ENCODE assay signal across 22 cellular contexts in genomic region chr2:128681351-128681906, GRCh38.
A peak's percentile ranks its signal among the peaks of the same experiment; 100 is the strongest.
DNase-seq lines count a peak whose midpoint lies in the region; ATAC-seq, FAIRE-seq and TF ChIP-seq lines count a peak whose summit lies in the region.
"Had no signal": no experiment of that assay in that cellular context is flagged by ENCODE, and none has a peak within 500 bp of the region (broad histone marks: within the 10 kb centered on the region; RNA-seq: fewer than 3 reads in every experiment).

No MANE protein-coding gene starts in this region.

- in situ Hi-C loops in K562 (cut with MboI) = no loop called here

- H3K4me2 ChIP-seq in DOHH2 (ENCODE audit: low read length) (no peak overlapping the region), K562 (ENCODE audit: insufficient read depth, low read length) (no peak overlapping the region)

- DNase-seq in GM12865 (ENCODE audit: low read depth) (no peak), K562 (ENCODE audit: extremely low read depth in 1 of 4, low spot score in 3 of 4) (no peak), lung (ENCODE audit: low spot score) (peak; percentile 24), retina (no peak)
- no peak for DNase-seq in stimulated activated naive CD8-positive, alpha-beta T cell treated with anti-CD3 and anti-CD28 coated beads, Interleukin-15, Interleukin-2, amounts not matched to agents 100 U/mL and 50 U/mL, for 24 hours
- DNase-seq: activated T-cell treated with anti-CD3 and anti-CD28 coated beads, Interleukin-2, amount 50 U/mL, for 48 hours; effector memory CD4-positive, alpha-beta T cell; esophagus squamous epithelium; left lung; MG63; NCI-H146; NCI-H2227 treated with DMSO at 0.1 percent for 48 hours; nephron progenitor cell; NK-92 treated with Interleukin-12 subunit alpha and Interleukin-12 subunit beta, amount 100 ng/mL, for 24 hours; stimulated activated CD4-positive, alpha-beta T cell treated with anti-CD3 and anti-CD28 coated beads, Interleukin-4, amount 100 ng/mL, for 24 hours; T-helper 2 cell; upper lobe of left lung had no signal

- POLR2A ChIA-PET in K562 (lab: Yijun Ruan, JAX) = interaction anchor here (0.6 kb wide), 1 partner anchor 260 kb away, joined by 3 read pairs; no protein-coding TSS in a partner anchor

- intact Hi-C loops in K562 (cut with micrococcal nuclease) = no loop called here

- no peaks in the 10 kb centered on the region for H4K20me1 ChIP-seq in DOHH2 (ENCODE audit: control insufficient read depth, insufficient read depth, low read depth, low read length)
- H4K20me1 ChIP-seq in K562 (replicated peaks; ENCODE audit: control insufficient read depth, insufficient read depth, low read length) = no peaks in the 10 kb centered on the region

- ATAC-seq in K562 (peak; percentile 65), lung (ENCODE audit: insufficient read depth, low FRiP score) (no peak), GM19023 (IDR thresholded peaks at IDR 0.05; ENCODE audit: unreplicated experiment) (no peak)
- ATAC-seq in stimulated activated naive CD8-positive, alpha-beta T cell treated with anti-CD3 and anti-CD28 coated beads, Interleukin-15, Interleukin-2, amounts not matched to agents 100 U/mL and 50 U/mL, for 24 hours = no peak
- ATAC-seq: activated naive CD4-positive, alpha-beta T cell treated with anti-CD3 and anti-CD28 coated beads, Interleukin-2, amount 50 U/mL, for 72 hours; left lung had no signal

- H3K9ac ChIP-seq in K562 (ENCODE audit: insufficient read depth in 1 of 2, low read depth in 2 of 2, low read length in 2 of 2) = no peak overlapping the region

- under 1% methylated on average over 10 of the region's 10 CpGs for WGBS in K562 (ENCODE audit: insufficient coverage, low coverage, missing lambda C conversion rate)
- 62 to 79% methylated on average over 10 of the region's 10 CpGs for WGBS in lung, 2 donors

- no peak for FAIRE-seq in K562 (lab: Jason Lieb, UNC)
- FAIRE-seq: astrocyte had no signal

- no peak for TF ChIP-seq POLR2A in K562 (conservative IDR thresholded peaks at IDR 0.05)

- TF ChIP-seq CTCF in DOHH2 (IDR thresholded peaks at IDR 0.05; ENCODE audit: low read depth, low read length, poor library complexity, severe bottlenecking) (peak; percentile 10), GM12865 (IDR thresholded peaks at IDR 0.05; ENCODE audit: insufficient read depth, low read depth, low read length, missing control alignments) (peak; percentile 6), K562 (IDR thresholded peaks at IDR 0.05 in 2 of 3, conservative IDR thresholded peaks at IDR 0.05 in 1 of 3; ENCODE audit: insufficient read depth in 2 of 3, low read depth in 1 of 3, low read length in 3 of 3) (peak in 2 of 3 experiments; percentile 12 to 25; a peak in 1 of 6 replicates), lung (IDR thresholded peaks at IDR 0.05; ENCODE audit: control extremely low read depth, extremely low read depth) (no peak)

- H3K27ac ChIP-seq in DOHH2 (ENCODE audit: low read depth, low read length) (no peak overlapping the region), K562 (ENCODE audit: extremely low read depth, low read depth, low read length) (no peak overlapping the region), lung (ENCODE audit: low read depth in 1 of 2, low read length in 1 of 2) (no peak overlapping the region)
- H3K27ac ChIP-seq: esophagus squamous epithelium, left lung, SK-N-MC, upper lobe of left lung had no signal

- CTCF ChIA-PET in K562 (lab: Yijun Ruan, JAX; ENCODE audit: low intra/inter-chr PET ratio) = no interaction called here

- H2AFZ ChIP-seq in K562 (ENCODE audit: low read depth, low read length) = no peak overlapping the region

- H3K4me3 ChIP-seq in DOHH2 (ENCODE audit: low read length) = no peak overlapping the region
- no peak overlapping the region for H3K4me3 ChIP-seq in GM12865 (ENCODE audit: low read depth, low read length)
- no peak overlapping the region for H3K4me3 ChIP-seq in K562
- H3K4me3 ChIP-seq in lung = no peak overlapping the region
- H3K4me3 ChIP-seq: esophagus squamous epithelium, left lung, MG63, SK-N-MC, upper lobe of left lung had no signal

- no peaks in the 10 kb centered on the region for H3F3A ChIP-seq in DOHH2 (ENCODE audit: control insufficient read depth, insufficient read depth)

- no TSS peak for BruUV-seq in K562 (replicated peaks; lab: Mats Ljungman, UMichigan)

- no peaks in the 10 kb centered on the region; the same call in 1 of the 2 replicates for H3K27me3 ChIP-seq in DOHH2 (ENCODE audit: control insufficient read depth, low read length)
- H3K27me3 ChIP-seq in K562 (ENCODE audit: control insufficient read depth in 2 of 2, insufficient read depth in 2 of 2, low read length in 2 of 2) = peaks cover 6 to 23% of the 10 kb centered on the region in 2 experiments; a peak in 3 of 5 replicates
- H3K27me3 ChIP-seq in lung (ENCODE audit: control insufficient read depth, insufficient read depth) = no peaks in the 10 kb centered on the region
- H3K27me3 ChIP-seq: esophagus squamous epithelium, MG63, upper lobe of left lung had no signal

- no peaks in the 10 kb centered on the region for H3K79me2 ChIP-seq in DOHH2 (ENCODE audit: control insufficient read depth, low read length)
- no peaks in the 10 kb centered on the region for H3K79me2 ChIP-seq in K562 (ENCODE audit: control insufficient read depth, insufficient read depth, low read length)

- no peaks in the 10 kb centered on the region for H3K36me3 ChIP-seq in DOHH2 (ENCODE audit: control insufficient read depth, low read length)
- no peaks in the 10 kb centered on the region for H3K36me3 ChIP-seq in K562 (ENCODE audit: control insufficient read depth, insufficient read depth, low read length)
- H3K36me3 ChIP-seq in lung (ENCODE audit: control insufficient read depth in 2 of 2, insufficient read depth in 2 of 2, low read length in 2 of 2) = no peaks in the 10 kb centered on the region
- H3K36me3 ChIP-seq: esophagus squamous epithelium, left lung, MG63, upper lobe of left lung had no signal

- no peaks in the 10 kb centered on the region for H3K9me2 ChIP-seq in DOHH2 (replicated peaks; ENCODE audit: control insufficient read depth, low read length)

- H3K4me1 ChIP-seq in DOHH2 (ENCODE audit: control insufficient read depth, low read length) (no peaks in the 10 kb centered on the region), K562 (replicated peaks in 1 of 2; ENCODE audit: control insufficient read depth in 2 of 2, insufficient read depth in 2 of 2, low read length in 2 of 2) (no peaks in the 10 kb centered on the region), lung (ENCODE audit: control insufficient read depth in 2 of 2, insufficient read depth in 2 of 2, low read length in 2 of 2) (no peaks in the 10 kb centered on the region)
- H3K4me1 ChIP-seq: esophagus squamous epithelium, left lung, upper lobe of left lung had no signal

- H3K9me3 ChIP-seq in DOHH2 (ENCODE audit: control insufficient read depth, insufficient read depth, low read length) = no peaks in the 10 kb centered on the region
- no peaks in the 10 kb centered on the region for H3K9me3 ChIP-seq in K562 (replicated peaks; ENCODE audit: control insufficient read depth, insufficient read depth, low read depth, low read length)
- H3K9me3 ChIP-seq in lung (ENCODE audit: control insufficient read depth in 2 of 2, insufficient read depth in 1 of 2, low read length in 1 of 2) = no peaks in the 10 kb centered on the region
- H3K9me3 ChIP-seq: esophagus squamous epithelium, left lung, MG63, upper lobe of left lung had no signal

- no peak for TF ChIP-seq RAD21 in K562 (CRISPR knock-in tag; conservative IDR thresholded peaks at IDR 0.05 in 1 of 2, IDR thresholded peaks at IDR 0.05 in 1 of 2)

- no peak for TF ChIP-seq EP300 in K562 (IDR thresholded peaks at IDR 0.05; ENCODE audit: low read length)

- no peaks in the 10 kb centered on the region for H3K9me1 ChIP-seq in K562 (ENCODE audit: control insufficient read depth, insufficient read depth, low read length)

TF ChIP-seq in K562, 482 proteins besides CTCF, POLR2A, EP300 and RAD21:
- TF ChIP-seq ETV5 (CRISPR knock-in tag; IDR thresholded peaks at IDR 0.05; ENCODE audit: low read depth) (no peak), TCFL5 (CRISPR knock-in tag; conservative IDR thresholded peaks at IDR 0.05) (no peak), HDAC6 (IDR thresholded peaks at IDR 0.05; ENCODE audit: low read depth, low read length) (no peak), CXXC5 (CRISPR knock-in tag; IDR thresholded peaks at IDR 0.05) (no peak), LARP7 (IDR thresholded peaks at IDR 0.05) (no peak), POLR2AphosphoS5 (IDR thresholded peaks at IDR 0.05; ENCODE audit: control insufficient read depth, insufficient read depth, low read depth, low read length) (no peak), HMG20A (CRISPR knock-in tag; conservative IDR thresholded peaks at IDR 0.05) (no peak), HSF4 (CRISPR knock-in tag; IDR thresholded peaks at IDR 0.05; ENCODE audit: borderline replicate concordance) (no peak), MEF2A (IDR thresholded peaks at IDR 0.05; ENCODE audit: control insufficient read depth, low read depth, low read length) (no peak), ETV1 (tag; conservative IDR thresholded peaks at IDR 0.05; ENCODE audit: low read depth) (no peak), ZNF212 (CRISPR knock-in tag; IDR thresholded peaks at IDR 0.05) (no peak)
- TF ChIP-seq, protein P1, sequence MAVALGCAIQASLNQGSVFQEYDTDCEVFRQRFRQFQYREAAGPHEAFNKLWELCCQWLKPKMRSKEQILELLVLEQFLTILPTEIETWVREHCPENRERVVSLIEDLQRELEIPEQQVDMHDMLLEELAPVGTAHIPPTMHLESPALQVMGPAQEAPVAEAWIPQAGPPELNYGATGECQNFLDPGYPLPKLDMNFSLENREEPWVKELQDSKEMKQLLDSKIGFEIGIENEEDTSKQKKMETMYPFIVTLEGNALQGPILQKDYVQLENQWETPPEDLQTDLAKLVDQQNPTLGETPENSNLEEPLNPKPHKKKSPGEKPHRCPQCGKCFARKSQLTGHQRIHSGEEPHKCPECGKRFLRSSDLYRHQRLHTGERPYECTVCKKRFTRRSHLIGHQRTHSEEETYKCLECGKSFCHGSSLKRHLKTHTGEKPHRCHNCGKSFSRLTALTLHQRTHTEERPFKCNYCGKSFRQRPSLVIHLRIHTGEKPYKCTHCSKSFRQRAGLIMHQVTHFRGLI (CRISPR knock-in tag; IDR thresholded peaks at IDR 0.05) = no peak
